1 cellular context compared by ENCODE assay signal in genomic region chr1:158028956-158029355, GRCh38.
TF ChIP-seq lines count a peak whose summit lies in the region.

No MANE protein-coding gene starts in this region.

TF ChIP-seq in SK-N-SH treated with all-trans-retinoic acid at 6 μM for 48 hours, 23 proteins besides CTCF, POLR2A, EP300 and RAD21 (continued from another document):
- TF ChIP-seq CREB5 (CRISPR knock-in tag; IDR thresholded peaks at IDR 0.05; ENCODE audit: low read depth) (no peak), RARB (CRISPR knock-in tag; IDR thresholded peaks at IDR 0.05) (no peak), ARNTL (CRISPR knock-in tag; IDR thresholded peaks at IDR 0.05; ENCODE audit: borderline replicate concordance, low read depth) (no peak), ESRRG (CRISPR knock-in tag; IDR thresholded peaks at IDR 0.05) (no peak), GLIS3 (CRISPR knock-in tag; IDR thresholded peaks at IDR 0.05) (no peak), POU6F1 (CRISPR knock-in tag; IDR thresholded peaks at IDR 0.05; ENCODE audit: borderline replicate concordance, low read depth) (no peak), ZNF8 (CRISPR knock-in tag; IDR thresholded peaks at IDR 0.05) (no peak), PPARA (CRISPR knock-in tag; IDR thresholded peaks at IDR 0.05; ENCODE audit: borderline replicate concordance) (no peak), CSDC2 (CRISPR knock-in tag; IDR thresholded peaks at IDR 0.05) (no peak), ZFP3 (CRISPR knock-in tag; IDR thresholded peaks at IDR 0.05) (no peak), TOX (CRISPR knock-in tag; IDR thresholded peaks at IDR 0.05; ENCODE audit: borderline replicate concordance) (no peak), ZNF70 (CRISPR knock-in tag; IDR thresholded peaks at IDR 0.05) (no peak), BACH2 (CRISPR knock-in tag; IDR thresholded peaks at IDR 0.05; ENCODE audit: borderline replicate concordance) (no peak)
